ENCODE assay signal across 8 cellular contexts in genomic region chr12:69534389-69534822, GRCh38. TPM values are rescaled to one million over a fixed set of nuclear protein-coding genes. Genes with fewer than 3 reads are reported as not detected.
A peak's percentile ranks its signal among the peaks of the same experiment; 100 is the strongest.
DNase-seq lines count a peak whose midpoint lies in the region; ATAC-seq, FAIRE-seq and TF ChIP-seq lines count a peak whose summit lies in the region.

No MANE protein-coding gene starts in this region.

- no peaks in the 10 kb centered on the region for H3K9me3 ChIP-seq in MM.1S (replicated peaks; ENCODE audit: insufficient read depth, low read length)

- H3K27ac ChIP-seq in MM.1S (ENCODE audit: low read length): peak overlapping the region; percentile 72

- no peaks in the 10 kb centered on the region for H3K27me3 ChIP-seq in MM.1S (replicated peaks; ENCODE audit: insufficient read depth, low read length)

- no peak for TF ChIP-seq POLR2A in GM12892 (IDR thresholded peaks at IDR 0.05; ENCODE audit: low read depth, low read length)

- intact Hi-C loops in left cardiac atrium (cut with DNase I): no loop called here
- intact Hi-C loops in posterior cingulate gyrus (cut with DNase I): no loop called here

- DNase-seq in GM12892 (ENCODE audit: insufficient read length) (no peak), H4 (ENCODE audit: low spot score) (peak; percentile 96), MM.1S (peak; percentile 94), amniotic stem cell (lab: John Stamatoyannopoulos, UW) (peak; percentile 94), left cardiac atrium (peak; percentile 43), posterior cingulate gyrus (peak in 6 of 10 donors; percentile 17 to 74 (median 35)), NK-92 (lab: John Stamatoyannopoulos, UW; ENCODE audit: unreplicated experiment) (no peak), NCI-H1048 (lab: John Stamatoyannopoulos, UW) (no peak)

- peak; percentile 75 for FAIRE-seq in GM12892 (lab: Jason Lieb, UNC)

- H3K4me1 ChIP-seq in MM.1S (ENCODE audit: low read length): peaks cover 18% of the 10 kb centered on the region

- peak overlapping the region; percentile 50 for H3K4me2 ChIP-seq in MM.1S (ENCODE audit: low read depth, low read length)

- peak overlapping the region; percentile 19; the same call in 1 of the 2 replicates for H3K4me3 ChIP-seq in MM.1S (ENCODE audit: low read length)

- peak overlapping the region; percentile 58; the same call in 1 of the 2 replicates for H3K9ac ChIP-seq in MM.1S (ENCODE audit: low read length)

- H3K9me2 ChIP-seq in MM.1S (replicated peaks; ENCODE audit: insufficient read depth, low read length): no peaks in the 10 kb centered on the region

- ATAC-seq in left cardiac atrium: peak; percentile 98 to 100

- no peak for TF ChIP-seq CTCF in MM.1S (IDR thresholded peaks at IDR 0.05; ENCODE audit: low read length)

- no peak overlapping the region for H2AFZ ChIP-seq in MM.1S (ENCODE audit: low read length)

- no peaks in the 10 kb centered on the region for H4K20me1 ChIP-seq in MM.1S (ENCODE audit: insufficient read depth, low read length)

- no peaks in the 10 kb centered on the region for H3K36me3 ChIP-seq in MM.1S (replicated peaks; ENCODE audit: insufficient read depth, low read length)

- H3K79me2 ChIP-seq in MM.1S (ENCODE audit: low read length): peaks cover 26% of the 10 kb centered on the region

- peaks cover 22% of the 10 kb centered on the region for H3F3A ChIP-seq in MM.1S (ENCODE audit: insufficient read depth, low read length)

RNA-seq across cellular contexts. Expression of gene CCT2, which starts 50.9 kb away (rescaled TPM):
- 260 TPM for polyA plus RNA-seq in GM12892 (2012; ENCODE audit: missing spikeins)
- total RNA-seq in H4 (2014; rRNA removed; shearing (Covaris generic)): 440 and 479 TPM in 2 replicates
- total RNA-seq in left cardiac atrium: 100 to 1,000 TPM in 1 of 2 donors, 10 to 100 TPM in 1; 96.8 to 115 TPM

Comparison
In these comparisons a context has a peak if more than half of its experiments do, and no peak if none do; other contexts are left out.
1. DNase-seq: peak in H4 (single experiment), MM.1S (single experiment), amniotic stem cell (single experiment), left cardiac atrium (single experiment) and posterior cingulate gyrus (6 of 10); none in GM12892 (single experiment), NK-92 (single experiment) and NCI-H1048 (single experiment).